Comparison of ENCODE assay signal across 20 cellular contexts in genomic region chr16:13098536-13098935, GRCh38.
DNase-seq lines count a peak whose midpoint lies in the region; ATAC-seq, FAIRE-seq and TF ChIP-seq lines count a peak whose summit lies in the region.
"Had no signal": no experiment of that assay in that cellular context is flagged by ENCODE, and none has a peak within 500 bp of the region (broad histone marks: within the 10 kb centered on the region; RNA-seq: fewer than 3 reads in every experiment).

No MANE protein-coding gene starts in this region.

- no peak for ATAC-seq in upper lobe of left lung (ENCODE audit: low FRiP score in 2 of 2)
- ATAC-seq: CD8-positive, alpha-beta T cell; PC-3; Right ventricle myocardium inferior had no signal

- H3K27ac ChIP-seq in upper lobe of left lung = no peak overlapping the region
- H3K27ac ChIP-seq: BLaER1, GM23248, HL-60 had no signal

- no peaks in the 10 kb centered on the region for H3K4me1 ChIP-seq in upper lobe of left lung
- H3K4me1 ChIP-seq: BLaER1 had no signal

- TF ChIP-seq EP300 in upper lobe of left lung (IDR thresholded peaks at IDR 0.05) = no peak

- H3K4me3 ChIP-seq in fibroblast of mammary gland (ENCODE audit: control insufficient read depth, low read depth, low read length) = no peak overlapping the region
- no peak overlapping the region for H3K4me3 ChIP-seq in upper lobe of left lung
- H3K4me3 ChIP-seq: BLaER1, GM23248 had no signal

- H3K27me3 ChIP-seq in upper lobe of left lung = no peaks in the 10 kb centered on the region
- H3K27me3 ChIP-seq: BLaER1 had no signal

- no peak for TF ChIP-seq POLR2A in upper lobe of left lung (IDR thresholded peaks at IDR 0.05)

- peak; percentile 30 for DNase-seq in A172 (ENCODE audit: low spot score)
- DNase-seq in RCC 7860 (ENCODE audit: low spot score) = peak; percentile 45
- peak; percentile 72 for DNase-seq in fibroblast of mammary gland (ENCODE audit: low read depth)
- peak; percentile 61 for DNase-seq in myocyte (ENCODE audit: low read depth)
- DNase-seq in NCI-H446 (lab: John Stamatoyannopoulos, UW) = no peak
- no peak for DNase-seq in upper lobe of left lung
- no peak for DNase-seq in KG1 (lab: John Stamatoyannopoulos, UW)
- no peak for DNase-seq in activated CD4-positive, alpha-beta T cell treated with anti-CD3 and anti-CD28 coated beads for 4 hours
- DNase-seq: 8988T; CD8-positive, alpha-beta T cell; GM23248; HCEC 1CT; NCI-H1417 treated with DMSO at 0.1 percent for 48 hours; NCI-H1930; NCI-H446 treated with DMSO at 0.1 percent for 48 hours; NCI-H748 treated with DMSO at 0.1 percent for 48 hours; PC-3 had no signal

- H3K9me3 ChIP-seq in upper lobe of left lung = no peaks in the 10 kb centered on the region
- H3K9me3 ChIP-seq: BLaER1 had no signal

- FAIRE-seq in RCC 7860 (lab: Jason Lieb, UNC) = no peak

- no peak for TF ChIP-seq CTCF in fibroblast of mammary gland (conservative IDR thresholded peaks at IDR 0.05; ENCODE audit: control insufficient read depth, insufficient read depth, low read depth, low read length)
- TF ChIP-seq CTCF in upper lobe of left lung (IDR thresholded peaks at IDR 0.05) = no peak

- 66 to 79% methylated on average over 2 of the region's 2 CpGs for WGBS in upper lobe of left lung, 2 donors

- H3K36me3 ChIP-seq in upper lobe of left lung = no peaks in the 10 kb centered on the region
- H3K36me3 ChIP-seq: BLaER1 had no signal

Comparison
In these comparisons a context has a peak if more than half of its experiments do, and no peak if none do; other contexts are left out.
1. DNase-seq: peak in A172 (single experiment), RCC 7860 (single experiment), fibroblast of mammary gland (single experiment) and myocyte (single experiment); none in NCI-H446 (0 of 2), upper lobe of left lung (0 of 2), KG1 (single experiment) and activated CD4-positive, alpha-beta T cell treated with anti-CD3 and anti-CD28 coated beads for 4 hours (0 of 2).